8 cellular contexts compared by ENCODE assay signal in the genomic region with DNA sequence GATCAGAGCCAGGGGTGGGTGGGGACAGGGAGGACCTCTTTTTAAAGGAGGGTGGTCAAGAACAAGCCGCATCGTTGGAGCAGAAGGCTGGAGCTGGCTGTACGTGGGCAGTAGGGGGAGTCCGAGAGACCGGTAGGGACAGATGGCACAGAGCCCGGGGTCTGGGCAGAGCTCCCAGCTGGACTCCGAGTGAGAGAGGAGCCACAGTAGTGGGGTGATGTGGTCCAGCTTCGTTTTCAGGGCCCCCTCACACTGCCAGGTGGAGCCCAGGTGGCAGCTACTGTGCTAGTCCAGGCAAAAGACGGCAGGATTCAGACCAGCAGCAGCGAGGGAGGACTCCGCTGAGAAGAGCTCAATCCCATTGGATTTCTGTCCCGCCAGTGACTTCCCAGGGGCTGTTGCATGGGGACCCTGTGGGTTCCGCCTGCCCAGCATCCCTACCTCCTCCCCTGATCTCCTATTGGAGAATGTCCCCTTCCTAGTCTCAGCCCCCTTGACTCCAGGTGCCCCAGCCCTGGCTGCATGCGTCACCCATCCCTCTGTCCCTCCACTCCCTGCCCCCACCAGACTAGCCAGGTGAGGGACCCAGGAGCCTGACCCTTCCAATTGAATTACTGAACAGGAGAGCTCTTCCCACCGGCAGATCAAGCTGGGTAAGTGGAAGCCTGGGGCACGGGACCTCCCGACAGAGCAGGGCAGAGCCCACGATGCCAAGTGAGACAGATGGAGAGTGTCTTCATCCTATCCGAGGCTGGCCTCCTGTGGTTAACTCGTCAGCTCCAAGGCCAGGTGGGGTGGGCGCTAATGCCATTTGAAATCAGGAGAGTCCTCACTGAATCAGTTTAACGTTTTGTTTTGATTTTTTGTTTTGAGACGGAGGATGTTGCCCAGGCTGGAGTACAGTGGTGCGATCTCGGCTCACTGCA. TPM values are rescaled to one million over a fixed set of nuclear protein-coding genes. Genes with fewer than 3 reads are reported as not detected.
DNase-seq lines count a peak whose midpoint lies in the region; ATAC-seq, FAIRE-seq and TF ChIP-seq lines count a peak whose summit lies in the region.

No MANE protein-coding gene starts in this region.

- no peak for FAIRE-seq in HTR-8/SVneo (lab: Jason Lieb, UNC)

- H3K4me3 Mint-ChIP-seq in activated CD4-positive, alpha-beta memory T cell treated with anti-CD3 and anti-CD28 coated beads, Interleukin-2, amount 10 ng/mL, durations not matched to agents 7 days and 5 days = peak overlapping the region; percentile 97

- H3K4me3 ChIP-seq in sigmoid colon = no peak overlapping the region

- no peaks in the 10 kb centered on the region for H3K9me3 ChIP-seq in sigmoid colon

- TF ChIP-seq EP300 in sigmoid colon (IDR thresholded peaks at IDR 0.05) = no peak

- H3K27me3 Mint-ChIP-seq in activated CD4-positive, alpha-beta memory T cell treated with anti-CD3 and anti-CD28 coated beads, Interleukin-2, amount 10 ng/mL, durations not matched to agents 7 days and 5 days = no peaks in the 10 kb centered on the region

- H3K36me3 ChIP-seq in sigmoid colon = no peaks in the 10 kb centered on the region

- peaks cover 27% of the 10 kb centered on the region for H3K4me1 Mint-ChIP-seq in activated CD4-positive, alpha-beta memory T cell treated with anti-CD3 and anti-CD28 coated beads, Interleukin-2, amount 10 ng/mL, durations not matched to agents 7 days and 5 days

- H3K27ac Mint-ChIP-seq in activated CD4-positive, alpha-beta memory T cell treated with anti-CD3 and anti-CD28 coated beads, Interleukin-2, amount 10 ng/mL, durations not matched to agents 7 days and 5 days = peak overlapping the region; percentile 97

- H3K27ac ChIP-seq in sigmoid colon = peak overlapping the region in 1 of 4 donors; percentile 11

- CTCF ChIA-PET in activated CD4-positive, alpha-beta memory T cell treated with anti-CD3 and anti-CD28 coated beads, Interleukin-2, amount 10 ng/mL, durations not matched to agents 7 days and 5 days (lab: Charles Lee) = interaction anchor here (0.5 to 10.4 kb wide), 5 partner anchors 9 to 120 kb away, joined by 3 to 148 read pairs (median 4); partner anchors contain the start of genes NAA10 and RENBP

- peak; percentile 54 for DNase-seq in COLO668 (lab: John Stamatoyannopoulos, UW; ENCODE audit: unreplicated experiment)
- peak; percentile 57 for DNase-seq in HTR-8/SVneo (ENCODE audit: insufficient read length, low spot score)
- DNase-seq in activated CD4-positive, alpha-beta memory T cell treated with anti-CD3 and anti-CD28 coated beads, Interleukin-2, amount 10 ng/mL, durations not matched to agents 7 days and 5 days = no peak
- DNase-seq in glomerular visceral epithelial cell (ENCODE audit: extremely low spot score) = peak; percentile 53
- peak; percentile 94 for DNase-seq in sigmoid colon
- DNase-seq in iPS-NIHi7 (ENCODE audit: extremely low spot score) = no peak

- no peaks in the 10 kb centered on the region for H3K9me3 Mint-ChIP-seq in activated CD4-positive, alpha-beta memory T cell treated with anti-CD3 and anti-CD28 coated beads, Interleukin-2, amount 10 ng/mL, durations not matched to agents 7 days and 5 days

- intact Hi-C loops in sigmoid colon (cut with DNase I) = loop anchor here (2.0 kb wide), 1 partner anchor 94 kb away; no protein-coding TSS in a partner anchor

- TF ChIP-seq CTCF in sigmoid colon (IDR thresholded peaks at IDR 0.05) = peak; percentile 11 to 49 (median 22)

- peaks cover 0 to 42% (median 30%) of the 10 kb centered on the region in 4 donors for H3K4me1 ChIP-seq in sigmoid colon

- peaks cover 46% of the 10 kb centered on the region for H3K36me3 Mint-ChIP-seq in activated CD4-positive, alpha-beta memory T cell treated with anti-CD3 and anti-CD28 coated beads, Interleukin-2, amount 10 ng/mL, durations not matched to agents 7 days and 5 days (ENCODE audit: low read depth)

- ATAC-seq in GM21423 (IDR thresholded peaks at IDR 0.05; ENCODE audit: unreplicated experiment) (no peak), GM21360 (IDR thresholded peaks at IDR 0.05; ENCODE audit: unreplicated experiment) (no peak)

- WGBS in sigmoid colon, 2 donors = 54 to 60% methylated on average over 25 of the region's 25 CpGs

- no peaks in the 10 kb centered on the region for H3K27me3 ChIP-seq in sigmoid colon

- POLR2A ChIA-PET in activated CD4-positive, alpha-beta memory T cell treated with anti-CD3 and anti-CD28 coated beads, Interleukin-2, amount 10 ng/mL, durations not matched to agents 7 days and 5 days (lab: Charles Lee) = interaction anchor here (0.6 to 9.6 kb wide), 12 partner anchors 11 to 475 kb away, joined by 3 to 201 read pairs (median 4); partner anchors contain the start of genes HCFC1, IDH3G, NAA10 and RENBP

- no peak for TF ChIP-seq POLR2A in sigmoid colon (IDR thresholded peaks at IDR 0.05)

RNA-seq across cellular contexts. Expression of gene ARHGAP4, which starts 2.9 kb away (rescaled TPM):
- 100 to 1,000 TPM; 262 to 267 TPM for total RNA-seq in activated CD4-positive, alpha-beta memory T cell treated with anti-CD3 and anti-CD28 coated beads, Interleukin-2, amount 10 ng/mL, durations not matched to agents 7 days and 5 days
- 10 to 100 TPM; 12.4 to 27.4 (median 16.3) TPM for total RNA-seq in sigmoid colon
- polyA plus RNA-seq in sigmoid colon = 100 to 1,000 TPM in 1 of 3 donors, 10 to 100 TPM in 1, 1 to 10 TPM in 1; 8.4 to 122 (median 17.3) TPM

RNA-seq across cellular contexts. Expression of gene NAA10, which starts 11.6 kb away (rescaled TPM):
- 10 to 100 TPM; 63.1 to 63.7 TPM for total RNA-seq in activated CD4-positive, alpha-beta memory T cell treated with anti-CD3 and anti-CD28 coated beads, Interleukin-2, amount 10 ng/mL, durations not matched to agents 7 days and 5 days
- 100 to 1,000 TPM in 1 of 4 donors, 10 to 100 TPM in 3; 57.4 to 113 (median 79.2) TPM for total RNA-seq in sigmoid colon
- 100 to 1,000 TPM in 1 of 3 donors, 10 to 100 TPM in 2; 78.6 to 128 (median 84.7) TPM for polyA plus RNA-seq in sigmoid colon

RNA-seq across cellular contexts. Expression of gene AVPR2, which starts 18.7 kb away (rescaled TPM):
- not detected for total RNA-seq in activated CD4-positive, alpha-beta memory T cell treated with anti-CD3 and anti-CD28 coated beads, Interleukin-2, amount 10 ng/mL, durations not matched to agents 7 days and 5 days
- 1 to 10 TPM; 1.1 to 2.2 (median 1.3) TPM for total RNA-seq in sigmoid colon
- 1 to 10 TPM in 1 of 3 donors, not detected in 2; 1.1 TPM for polyA plus RNA-seq in sigmoid colon

RNA-seq across cellular contexts. Expression of gene RENBP, which starts 21.2 kb away (rescaled TPM):
- 10 to 100 TPM; 12.1 to 12.8 TPM for total RNA-seq in activated CD4-positive, alpha-beta memory T cell treated with anti-CD3 and anti-CD28 coated beads, Interleukin-2, amount 10 ng/mL, durations not matched to agents 7 days and 5 days
- 10 to 100 TPM in 3 of 4 donors, 1 to 10 TPM in 1; 9.8 to 16.8 (median 13.1) TPM for total RNA-seq in sigmoid colon
- polyA plus RNA-seq in sigmoid colon = 10 to 100 TPM; 10.2 to 15.1 (median 15.0) TPM

RNA-seq across cellular contexts. Expression of gene L1CAM, which starts 37.2 kb away (rescaled TPM):
- total RNA-seq in activated CD4-positive, alpha-beta memory T cell treated with anti-CD3 and anti-CD28 coated beads, Interleukin-2, amount 10 ng/mL, durations not matched to agents 7 days and 5 days = 1 to 10 TPM; 4.2 to 5.2 TPM
- total RNA-seq in sigmoid colon = 10 to 100 TPM in 3 of 4 donors, 1 to 10 TPM in 1; 6.6 to 30.2 (median 23.1) TPM
- 10 to 100 TPM in 1 of 3 donors, 1 to 10 TPM in 1, not detected in 1; 2.4 to 10.5 TPM for polyA plus RNA-seq in sigmoid colon

Comparison
In these comparisons a context has a peak if more than half of its experiments do, and no peak if none do; other contexts are left out.
1. DNase-seq: peak in COLO668 (single experiment), HTR-8/SVneo (single experiment), glomerular visceral epithelial cell (single experiment) and sigmoid colon (single experiment); none in activated CD4-positive, alpha-beta memory T cell treated with anti-CD3 and anti-CD28 coated beads, Interleukin-2, amount 10 ng/mL, durations not matched to agents 7 days and 5 days (single experiment) and iPS-NIHi7 (single experiment).
2. RNA of gene ARHGAP4, which starts 2.9 kb away (total RNA-seq): 262 to 267 TPM in activated CD4-positive, alpha-beta memory T cell treated with anti-CD3 and anti-CD28 coated beads, Interleukin-2, amount 10 ng/mL, durations not matched to agents 7 days and 5 days; 12.4 to 27.4 TPM in sigmoid colon; every median in the first group is over 4 times any median in the second.